ENCODE assay signal across 1 cellular context in the genomic region with DNA sequence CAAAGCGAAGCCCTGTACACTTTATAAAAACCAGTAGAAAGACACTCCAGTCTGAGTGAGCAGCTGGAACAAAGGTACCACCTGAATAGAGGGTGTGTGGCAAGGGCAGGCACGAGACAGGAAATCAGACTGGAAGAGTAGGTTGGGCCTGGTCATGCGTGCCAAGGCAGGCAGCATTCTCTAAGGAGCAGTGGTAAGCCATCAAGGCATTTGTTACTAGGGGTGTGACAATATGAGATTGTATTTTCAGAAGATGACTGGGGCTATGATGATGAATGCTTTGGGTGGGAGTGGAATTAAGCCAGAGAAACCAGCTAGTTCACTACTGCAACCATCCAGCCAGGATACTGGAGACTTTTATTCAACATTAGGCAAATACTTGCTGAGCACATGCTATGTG.
A peak's percentile ranks its signal among the peaks of the same experiment; 100 is the strongest.
TF ChIP-seq lines count a peak whose summit lies in the region.

No MANE protein-coding gene starts in this region.

TF ChIP-seq in Ishikawa, 13 proteins besides CTCF, POLR2A, EP300 and RAD21 (continued from another document):
- TF ChIP-seq ZBTB7A (IDR thresholded peaks at IDR 0.05; ENCODE audit: low read depth) = no peak
- TF ChIP-seq CREB1 (IDR thresholded peaks at IDR 0.05; ENCODE audit: low read depth) = no peak
- peak; percentile 92 for TF ChIP-seq CEBPB (IDR thresholded peaks at IDR 0.05)
- TF ChIP-seq YY1 (IDR thresholded peaks at IDR 0.05; ENCODE audit: low read depth) = peak; percentile 75
- peak; percentile 86 for TF ChIP-seq NFIC (IDR thresholded peaks at IDR 0.05)
- TF ChIP-seq EGR1 (IDR thresholded peaks at IDR 0.05) = no peak
- TF ChIP-seq FOXM1 (IDR thresholded peaks at IDR 0.05; ENCODE audit: borderline replicate concordance, low read depth) = peak; percentile 85
- peak; percentile 90 for TF ChIP-seq TEAD4 (IDR thresholded peaks at IDR 0.05)
- TF ChIP-seq TAF1 (IDR thresholded peaks at IDR 0.05; ENCODE audit: low read depth) = no peak
- peak; percentile 76 for TF ChIP-seq USF1 (IDR thresholded peaks at IDR 0.05)
